ENCODE assay signal across 18 cellular contexts in the genomic region with DNA sequence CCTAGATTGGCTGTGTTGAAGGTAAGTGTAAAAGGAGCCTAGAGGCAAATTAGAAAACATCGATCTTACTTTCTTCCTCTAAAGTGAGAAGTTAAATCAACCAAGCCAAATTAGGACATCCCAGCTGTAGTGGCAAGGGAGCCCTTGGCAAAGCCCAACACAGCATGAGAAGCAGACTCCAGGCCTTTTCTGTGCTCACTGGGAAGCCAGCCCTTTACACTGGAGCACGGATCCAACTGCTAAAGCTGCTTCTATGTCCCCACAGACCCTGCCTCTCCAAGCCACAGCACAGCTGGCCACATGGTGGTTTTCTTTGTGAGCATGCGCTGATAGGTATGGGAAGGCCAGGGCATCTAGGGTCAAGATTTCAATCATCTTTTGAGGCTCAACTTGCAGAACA.
DNase-seq lines count a peak whose midpoint lies in the region; ATAC-seq and TF ChIP-seq lines count a peak whose summit lies in the region.
"Had no signal": no experiment of that assay in that cellular context is flagged by ENCODE, and none has a peak within 500 bp of the region (broad histone marks: within the 10 kb centered on the region; RNA-seq: fewer than 3 reads in every experiment).

No MANE protein-coding gene starts in this region.

- no peaks in the 10 kb centered on the region for H3K9me3 Mint-ChIP-seq in GM23338
- H3K9me3 Mint-ChIP-seq in stimulated activated memory B cell treated with anti-CD40 and anti-IgM and Interleukin-4, amounts not matched to agents 10 μg/mL and 1 μg/mL and 100 μg/mL, for 72 hours, result no peaks in the 10 kb centered on the region
- H3K9me3 Mint-ChIP-seq: CD8-positive, alpha-beta T cell; HFFc6 had no signal

- TF ChIP-seq POLR2A in Peyer's patch (IDR thresholded peaks at IDR 0.05), result no peak

- peak overlapping the region; percentile 11; the same call in 1 of the 2 replicates for H2AFZ ChIP-seq in GM23338
- no peak overlapping the region for H2AFZ ChIP-seq in Loucy (ENCODE audit: low read length)

- no peak overlapping the region for H3K4me2 ChIP-seq in GM23338
- peak overlapping the region; percentile 35 for H3K4me2 ChIP-seq in Loucy (ENCODE audit: low read depth, low read length, poor library complexity, severe bottlenecking)

- no peak for TF ChIP-seq CTCF in GM23338 (conservative IDR thresholded peaks at IDR 0.05; ENCODE audit: low read depth in 2 of 2)
- TF ChIP-seq CTCF in Loucy (conservative IDR thresholded peaks at IDR 0.05; ENCODE audit: low read length), result no peak
- TF ChIP-seq CTCF in heart right ventricle (IDR thresholded peaks at IDR 0.05), result no peak
- no peak for TF ChIP-seq CTCF in Peyer's patch (IDR thresholded peaks at IDR 0.05)

- intact Hi-C loops in heart right ventricle (cut with DNase I), result loop anchor here in 1 of 10 donors (10.0 kb wide), 1 partner anchor 317 kb away; no protein-coding TSS in a partner anchor

- ATAC-seq in GM23338 (peak; percentile 53), heart right ventricle (peak in 7 of 8 donors; percentile 61 to 85 (median 77)), HG03108 (IDR thresholded peaks at IDR 0.05; ENCODE audit: unreplicated experiment) (no peak)
- ATAC-seq in stimulated activated memory B cell treated with anti-CD40 and anti-IgM and Interleukin-4, amounts not matched to agents 10 μg/mL and 1 μg/mL and 100 μg/mL, for 72 hours, result peak; percentile 44
- ATAC-seq: CD8-positive, alpha-beta T cell; PC-3 had no signal

- no peaks in the 10 kb centered on the region for H3K36me3 Mint-ChIP-seq in GM23338 (ENCODE audit: low read depth)
- H3K36me3 Mint-ChIP-seq in stimulated activated memory B cell treated with anti-CD40 and anti-IgM and Interleukin-4, amounts not matched to agents 10 μg/mL and 1 μg/mL and 100 μg/mL, for 72 hours, result no peaks in the 10 kb centered on the region
- H3K36me3 Mint-ChIP-seq: CD8-positive, alpha-beta T cell had no signal

- H3K79me2 ChIP-seq in GM23338 (replicated peaks; ENCODE audit: insufficient read depth), result no peaks in the 10 kb centered on the region
- no peaks in the 10 kb centered on the region for H3K79me2 ChIP-seq in Loucy (ENCODE audit: insufficient read depth, low read length)

- DNase-seq in GM23338 (ENCODE audit: low spot score) (no peak), heart right ventricle (peak in 1 of 2 donors; percentile 25), Peyer's patch (no peak), NCI-H748 treated with DMSO at 0.1 percent for 48 hours (lab: John Stamatoyannopoulos, UW) (no peak)
- DNase-seq: BE2C; CD8-positive, alpha-beta T cell; DND-41; HFFc6; MM.1S; NCI-H1105; NCI-H1694; NCI-H524 treated with DMSO at 0.1 percent for 48 hours; NK-92 treated with Interleukin-12 subunit alpha and Interleukin-12 subunit beta, amount 100 ng/mL, for 24 hours; PC-3; SW 1271 had no signal

- H3K27ac ChIP-seq in GM23338 (ENCODE audit: low read depth) (no peak overlapping the region), heart right ventricle (no peak overlapping the region), Peyer's patch (no peak overlapping the region)

- H3K4me1 ChIP-seq in GM23338 (ENCODE audit: insufficient read depth) (0 out of 2 replicates have a peak, but pooled peaks cover 5% of the 10 kb centered on the region), Loucy (ENCODE audit: insufficient read depth, low read length, poor library complexity, severe bottlenecking) (peaks cover 56% of the 10 kb centered on the region), heart right ventricle (peaks cover 0 to 27% (median 16%) of the 10 kb centered on the region in 9 donors), Peyer's patch (no peaks in the 10 kb centered on the region)

- no peaks in the 10 kb centered on the region for H3K36me3 ChIP-seq in GM23338 (ENCODE audit: insufficient read depth)
- no peaks in the 10 kb centered on the region for H3K36me3 ChIP-seq in Loucy (ENCODE audit: insufficient read depth, low read length)
- H3K36me3 ChIP-seq in heart right ventricle, result no peaks in the 10 kb centered on the region
- no peaks in the 10 kb centered on the region for H3K36me3 ChIP-seq in Peyer's patch

- H4K20me1 ChIP-seq in GM23338 (replicated peaks; ENCODE audit: insufficient read depth) (no peaks in the 10 kb centered on the region; the same call in 1 of the 2 replicates), Loucy (ENCODE audit: insufficient read depth, low read length, poor library complexity, severe bottlenecking) (no peaks in the 10 kb centered on the region)

- no peak overlapping the region for H3K4me3 ChIP-seq in GM23338
- H3K4me3 ChIP-seq in Loucy (ENCODE audit: low read length, poor library complexity, severe bottlenecking), result no peak overlapping the region
- no peak overlapping the region for H3K4me3 ChIP-seq in heart right ventricle
- H3K4me3 ChIP-seq in Peyer's patch, result no peak overlapping the region

- H3K9me2 ChIP-seq in GM23338 (ENCODE audit: insufficient read depth), result no peaks in the 10 kb centered on the region
- no peaks in the 10 kb centered on the region for H3K9me2 ChIP-seq in Loucy (replicated peaks; ENCODE audit: low read depth, low read length)

- H3F3A ChIP-seq in GM23338 (replicated peaks; ENCODE audit: low read depth) (no peaks in the 10 kb centered on the region), Loucy (ENCODE audit: low read depth) (no peaks in the 10 kb centered on the region)

- H3K9ac ChIP-seq in Loucy (ENCODE audit: low read depth, low read length, poor library complexity, severe bottlenecking), result no peak overlapping the region

- peaks cover 40% of the 10 kb centered on the region for H3K27me3 ChIP-seq in GM23338 (ENCODE audit: insufficient read depth)
- H3K27me3 ChIP-seq in Loucy (ENCODE audit: insufficient read depth, low read length, poor library complexity, severe bottlenecking), result no peaks in the 10 kb centered on the region
- H3K27me3 ChIP-seq in heart right ventricle, result no peaks in the 10 kb centered on the region
- H3K27me3 ChIP-seq in Peyer's patch, result no peaks in the 10 kb centered on the region
- H3K27me3 ChIP-seq: BE2C had no signal

- H3K27ac Mint-ChIP-seq in GM23338, result no peak overlapping the region
- no peak overlapping the region for H3K27ac Mint-ChIP-seq in stimulated activated memory B cell treated with anti-CD40 and anti-IgM and Interleukin-4, amounts not matched to agents 10 μg/mL and 1 μg/mL and 100 μg/mL, for 72 hours
- H3K27ac Mint-ChIP-seq: CD8-positive, alpha-beta T cell; HFFc6 had no signal

- H3K4me1 Mint-ChIP-seq in GM23338, result peaks cover 8% of the 10 kb centered on the region
- no peaks in the 10 kb centered on the region for H3K4me1 Mint-ChIP-seq in stimulated activated memory B cell treated with anti-CD40 and anti-IgM and Interleukin-4, amounts not matched to agents 10 μg/mL and 1 μg/mL and 100 μg/mL, for 72 hours

- H3K4me3 Mint-ChIP-seq in GM23338, result no peak overlapping the region
- H3K4me3 Mint-ChIP-seq in stimulated activated memory B cell treated with anti-CD40 and anti-IgM and Interleukin-4, amounts not matched to agents 10 μg/mL and 1 μg/mL and 100 μg/mL, for 72 hours, result no peak overlapping the region
- H3K4me3 Mint-ChIP-seq: CD8-positive, alpha-beta T cell; HFFc6 had no signal

- H3K27me3 Mint-ChIP-seq in GM23338 (ENCODE audit: insufficient read depth, low read depth, poor library complexity), result peaks cover 11% of the 10 kb centered on the region
- H3K27me3 Mint-ChIP-seq in stimulated activated memory B cell treated with anti-CD40 and anti-IgM and Interleukin-4, amounts not matched to agents 10 μg/mL and 1 μg/mL and 100 μg/mL, for 72 hours, result peaks cover 13% of the 10 kb centered on the region

- H3K9me3 ChIP-seq in Loucy (ENCODE audit: insufficient read depth, low read depth, low read length) (no peaks in the 10 kb centered on the region), heart right ventricle (peaks cover 0 to 5% (median 0%) of the 10 kb centered on the region in 11 donors), Peyer's patch (no peaks in the 10 kb centered on the region)
- H3K9me3 ChIP-seq: BE2C had no signal

- 65 to 67% methylated on average over 3 of the region's 3 CpGs for WGBS in heart right ventricle, 2 donors

TF ChIP-seq in GM23338, 12 proteins besides CTCF, POLR2A, EP300 and RAD21 (continues in another document):
- TF ChIP-seq NANOG (IDR thresholded peaks at IDR 0.05; ENCODE audit: borderline replicate concordance) (no peak), JUNB (IDR thresholded peaks at IDR 0.05; ENCODE audit: unreplicated experiment) (no peak), CREB1 (CRISPR knock-in tag; IDR thresholded peaks at IDR 0.05; ENCODE audit: low read depth) (no peak), EZH2phosphoT487 (IDR thresholded peaks at IDR 0.05; ENCODE audit: unreplicated experiment) (no peak), ZNF331 (CRISPR knock-in tag; IDR thresholded peaks at IDR 0.05; ENCODE audit: low read depth) (no peak), STAT1 (IDR thresholded peaks at IDR 0.05; ENCODE audit: unreplicated experiment) (no peak), EZH2 (IDR thresholded peaks at IDR 0.05; ENCODE audit: low read depth, unreplicated experiment) (no peak), POLR2AphosphoS5 (IDR thresholded peaks at IDR 0.05; ENCODE audit: low read depth) (no peak)
- TF ChIP-seq, protein P1, sequence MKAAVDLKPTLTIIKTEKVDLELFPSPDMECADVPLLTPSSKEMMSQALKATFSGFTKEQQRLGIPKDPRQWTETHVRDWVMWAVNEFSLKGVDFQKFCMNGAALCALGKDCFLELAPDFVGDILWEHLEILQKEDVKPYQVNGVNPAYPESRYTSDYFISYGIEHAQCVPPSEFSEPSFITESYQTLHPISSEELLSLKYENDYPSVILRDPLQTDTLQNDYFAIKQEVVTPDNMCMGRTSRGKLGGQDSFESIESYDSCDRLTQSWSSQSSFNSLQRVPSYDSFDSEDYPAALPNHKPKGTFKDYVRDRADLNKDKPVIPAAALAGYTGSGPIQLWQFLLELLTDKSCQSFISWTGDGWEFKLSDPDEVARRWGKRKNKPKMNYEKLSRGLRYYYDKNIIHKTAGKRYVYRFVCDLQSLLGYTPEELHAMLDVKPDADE (IDR thresholded peaks at IDR 0.05), result no peak
